Comparison of ENCODE assay signal across 10 cellular contexts in the genomic region with DNA sequence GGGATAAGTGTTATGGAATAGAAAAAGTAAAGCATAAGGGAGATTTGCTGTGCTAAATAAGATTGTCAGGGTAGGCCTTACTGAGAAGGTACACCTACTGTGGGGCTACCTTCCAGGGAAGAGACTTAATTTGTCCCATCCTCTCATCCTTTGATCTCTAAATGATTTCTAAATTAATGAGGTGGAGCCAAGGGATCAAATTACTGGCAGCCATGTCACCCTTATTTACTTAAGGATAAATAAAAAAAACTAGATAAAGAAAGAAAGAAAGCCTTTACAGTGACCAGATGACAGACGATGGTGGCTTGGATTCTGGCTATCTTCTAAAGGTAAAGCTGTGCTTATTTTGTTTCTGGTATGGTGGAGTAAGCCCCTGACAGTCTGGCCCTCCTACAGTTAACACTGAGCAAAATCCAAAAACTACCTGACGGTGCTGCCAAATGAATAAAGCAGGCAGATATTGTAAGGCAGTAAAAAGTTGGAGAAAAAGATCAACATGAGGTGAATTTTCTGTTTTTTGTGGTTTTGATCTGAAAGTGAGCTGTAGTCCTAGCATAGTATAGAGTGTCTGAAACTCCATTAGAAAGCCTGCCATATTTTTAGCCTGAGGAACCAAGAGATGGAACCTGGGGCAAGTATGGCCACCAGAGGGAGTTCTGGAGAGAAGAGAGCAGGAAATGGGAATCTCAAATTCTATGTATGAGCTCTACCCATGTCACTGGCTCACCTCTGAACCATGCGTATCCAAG.
DNase-seq lines count a peak whose midpoint lies in the region; ATAC-seq and TF ChIP-seq lines count a peak whose summit lies in the region.
"Had no signal": no experiment of that assay in that cellular context is flagged by ENCODE, and none has a peak within 500 bp of the region (broad histone marks: within the 10 kb centered on the region; RNA-seq: fewer than 3 reads in every experiment).

No MANE protein-coding gene starts in this region.

- no peaks in the 10 kb centered on the region for H3K27me3 ChIP-seq in neural progenitor cell

- H3K36me3 ChIP-seq in neural progenitor cell, result no peaks in the 10 kb centered on the region

- H3K36me3 Mint-ChIP-seq in neural progenitor cell, result peaks cover 5% of the 10 kb centered on the region

- peaks cover 8% of the 10 kb centered on the region for H3K4me1 Mint-ChIP-seq in neural progenitor cell
- H3K4me1 Mint-ChIP-seq: CD4-positive, CD25-positive, alpha-beta regulatory T cell had no signal

- no peaks in the 10 kb centered on the region for H3K27me3 Mint-ChIP-seq in neural progenitor cell (ENCODE audit: insufficient read depth, low read depth)

- H3K4me3 Mint-ChIP-seq in neural progenitor cell, result no peak overlapping the region
- H3K4me3 Mint-ChIP-seq: CD4-positive, CD25-positive, alpha-beta regulatory T cell had no signal

- H3K4me1 ChIP-seq in neural progenitor cell, result no peaks in the 10 kb centered on the region

- H3K79me2 ChIP-seq in neural progenitor cell (ENCODE audit: low read depth), result no peaks in the 10 kb centered on the region

- no peak overlapping the region for H3K27ac ChIP-seq in neural progenitor cell

- DNase-seq in NCI-H1436 (lab: John Stamatoyannopoulos, UW) (peak; percentile 11), NCI-H1436 treated with DMSO at 0.1 percent for 48 hours (lab: John Stamatoyannopoulos, UW) (no peak), HPDE6-E6E7 (ENCODE audit: extremely low spot score) (peak; percentile 3), SHP77 (lab: John Stamatoyannopoulos, UW) (peak; percentile 43 to 67), neural progenitor cell (ENCODE audit: low spot score) (peak; percentile 71)
- DNase-seq in activated CD4-positive, CD25-positive, alpha-beta regulatory T cell treated with anti-CD3 and anti-CD28 coated beads, Interleukin-2, amount 50 U/mL, for 72 hours, result no peak

- H3K4me2 ChIP-seq in neural progenitor cell, result no peak overlapping the region

- H3K4me3 ChIP-seq in neural progenitor cell, result no peak overlapping the region

- TF ChIP-seq CTCF in neural progenitor cell (IDR thresholded peaks at IDR 0.05), result peak; percentile 83

- H3K9me3 ChIP-seq in neural progenitor cell (ENCODE audit: low read depth), result peaks cover 2% of the 10 kb centered on the region

- no peaks in the 10 kb centered on the region for H3F3A ChIP-seq in neural progenitor cell (ENCODE audit: low read depth)

- no peak overlapping the region for H3K9ac ChIP-seq in neural progenitor cell

- H4K20me1 ChIP-seq in neural progenitor cell (ENCODE audit: low read depth), result no peaks in the 10 kb centered on the region

- H3K9me3 Mint-ChIP-seq in neural progenitor cell, result no peaks in the 10 kb centered on the region

- ATAC-seq in esophagus mucosa, result peak; percentile 81
- no peak for ATAC-seq in HG03520 (IDR thresholded peaks at IDR 0.05; ENCODE audit: unreplicated experiment)

- no peak overlapping the region for H2AFZ ChIP-seq in neural progenitor cell (replicated peaks)

- H3K27ac Mint-ChIP-seq in neural progenitor cell, result no peak overlapping the region
- H3K27ac Mint-ChIP-seq: activated naive CD4-positive, alpha-beta T cell treated with anti-CD3 and anti-CD28 coated beads, Interleukin-2, amount 50 U/mL, for 72 hours had no signal

Comparison
In these comparisons a context has a peak if more than half of its experiments do, and no peak if none do; other contexts are left out.
1. DNase-seq: peak in NCI-H1436 (single experiment), HPDE6-E6E7 (single experiment), SHP77 (2 of 2) and neural progenitor cell (single experiment); none in NCI-H1436 treated with DMSO at 0.1 percent for 48 hours (single experiment) and activated CD4-positive, CD25-positive, alpha-beta regulatory T cell treated with anti-CD3 and anti-CD28 coated beads, Interleukin-2, amount 50 U/mL, for 72 hours (single experiment).